31 cellular contexts compared by ENCODE assay signal in genomic region chr10:3195286-3195685, GRCh38.
"Had no signal": no experiment of that assay in that cellular context is flagged by ENCODE, and none has a peak within 500 bp of the region (broad histone marks: within the 10 kb centered on the region; RNA-seq: fewer than 3 reads in every experiment).

No MANE protein-coding gene starts in this region.

- H3K27ac ChIP-seq: adrenal gland, KMS-11, SJSA1, WERI-Rb-1 had no signal

- H3K4me3 ChIP-seq: adrenal gland, SJSA1 had no signal

- H3K27ac Mint-ChIP-seq: activated CD4-positive, alpha-beta memory T cell treated with anti-CD3 and anti-CD28 coated beads, Interleukin-2, amount 10 ng/mL, durations not matched to agents 7 days and 5 days; activated naive CD4-positive, alpha-beta T cell treated with anti-CD3 and anti-CD28 coated beads for 36 hours; activated naive CD4-positive, alpha-beta T cell treated with anti-CD3 and anti-CD28 coated beads, Interleukin-2, amount 50 U/mL, for 72 hours; activated T-cell treated with anti-CD3 and anti-CD28 coated beads, Interleukin-2, amount 50 U/mL, for 24 hours; activated T-helper 2 cell treated with anti-CD3 and anti-CD28 coated beads, Interferon-gamma antibody, Interleukin-2, Interleukin-4, amounts not matched to agents 10 μg/mL and 5 μg/mL and 100 μg/mL, durations not matched to agents 14 hours and 24 hours and 36 hours; brain had no signal

- H3K9ac ChIP-seq: KMS-11, SK-N-SH had no signal

- ATAC-seq: activated naive CD4-positive, alpha-beta T cell treated with anti-CD3 and anti-CD28 coated beads, Interleukin-2, amount 50 U/mL, for 72 hours; Panc1 had no signal

- H3K4me3 Mint-ChIP-seq: activated CD4-positive, alpha-beta memory T cell treated with anti-CD3 and anti-CD28 coated beads, Interleukin-2, amount 10 ng/mL, durations not matched to agents 7 days and 5 days; activated naive CD4-positive, alpha-beta T cell treated with anti-CD3 and anti-CD28 coated beads for 36 hours; activated T-cell treated with anti-CD3 and anti-CD28 coated beads, Interleukin-2, amount 50 U/mL, for 24 hours; brain had no signal

- H3K36me3 ChIP-seq: adrenal gland, SJSA1, WERI-Rb-1 had no signal

- H3K27me3 ChIP-seq: SJSA1 had no signal

- H3K9me3 ChIP-seq: adrenal gland, SJSA1, SK-N-SH had no signal

- H3K4me2 ChIP-seq: KMS-11, SK-N-SH had no signal

- DNase-seq: activated CD4-positive, alpha-beta memory T cell treated with anti-CD3 and anti-CD28 coated beads, Interleukin-2, amount 10 ng/mL, durations not matched to agents 7 days and 5 days; activated CD4-positive, alpha-beta T cell treated with anti-CD3 and anti-CD28 coated beads for 1 hour; activated CD4-positive, alpha-beta T cell treated with anti-CD3 and anti-CD28 coated beads for 48 hours; activated CD4-positive, CD25-positive, alpha-beta regulatory T cell; activated gamma-delta T cell; activated naive CD4-positive, alpha-beta T cell treated with anti-CD3 and anti-CD28 coated beads for 36 hours; activated T-cell treated with anti-CD3 and anti-CD28 coated beads, Interleukin-2, amount 50 U/mL, for 24 hours; adrenal gland; caudate nucleus; MM.1S; MV-4-11; NCI-H1092; NCI-H1436 treated with DMSO at 0.1 percent for 48 hours; NCI-H187 treated with DMSO at 0.1 percent for 48 hours; NCI-H2081; NCI-H2171 treated with DMSO at 0.1 percent for 48 hours; NCI-H2227 treated with DMSO at 0.1 percent for 48 hours; NCI-H446; NCI-H510A treated with DMSO at 0.1 percent for 48 hours; NCI-H526 treated with DMSO at 0.1 percent for 48 hours; NCI-H774; SK-N-SH; T-helper 1 cell; T1000; WERI-Rb-1 had no signal

- H3K36me3 Mint-ChIP-seq: activated naive CD4-positive, alpha-beta T cell treated with anti-CD3 and anti-CD28 coated beads, Interleukin-2, amount 50 U/mL, for 72 hours; brain had no signal
